ENCODE assay signal across 8 cellular contexts in the genomic region with DNA sequence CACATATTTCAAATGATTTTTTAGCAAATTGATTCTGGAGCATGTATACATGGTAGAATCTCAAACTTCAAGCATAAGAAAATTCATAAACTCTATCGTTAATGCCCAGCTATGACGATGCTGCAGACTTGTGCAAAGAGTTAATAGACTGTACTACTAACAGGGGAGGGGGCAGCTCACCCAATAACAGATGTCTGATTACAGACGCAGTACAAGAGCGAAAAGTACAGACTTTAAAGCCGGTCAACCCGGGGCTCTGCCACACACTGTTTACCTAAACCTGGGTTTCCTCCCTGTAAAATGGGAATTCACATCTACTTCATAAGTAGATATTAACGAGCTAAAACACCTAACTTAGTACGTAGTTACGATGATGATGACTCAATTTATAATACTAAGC. TPM values are rescaled to one million over a fixed set of nuclear protein-coding genes. Genes with fewer than 3 reads are reported as not detected.
DNase-seq lines count a peak whose midpoint lies in the region; ATAC-seq, FAIRE-seq and TF ChIP-seq lines count a peak whose summit lies in the region.

No MANE protein-coding gene starts in this region.

- H3K27ac ChIP-seq in kidney (ENCODE audit: low read depth in 2 of 2, low read length in 2 of 2) (no peak overlapping the region), tibial artery (peak overlapping the region; percentile 88 to 93)

- no peaks in the 10 kb centered on the region for H3K9me3 Mint-ChIP-seq in activated CD8-positive, alpha-beta memory T cell treated with anti-CD3 and anti-CD28 coated beads, Interleukin-2, amount 10 ng/mL, durations not matched to agents 7 days and 5 days (ENCODE audit: low read depth)
- H3K9me3 Mint-ChIP-seq in activated naive CD8-positive, alpha-beta T cell (ENCODE audit: low read depth): no peaks in the 10 kb centered on the region

- H3K27me3 ChIP-seq in tibial artery: no peaks in the 10 kb centered on the region

- intact Hi-C loops in kidney (cut with DNase I) (no loop called here), tibial artery (cut with DNase I; ENCODE audit: low total_unique reads) (loop anchor here (5.0 to 10.0 kb wide), 4 partner anchors 61 to 521 kb away; a partner anchor contains a TSS)

- no peaks in the 10 kb centered on the region for H3K9me3 ChIP-seq in kidney (ENCODE audit: control insufficient read depth in 1 of 2, low read length in 2 of 2)
- H3K9me3 ChIP-seq in tibial artery: no peaks in the 10 kb centered on the region

- H3K4me1 ChIP-seq in kidney (ENCODE audit: control insufficient read depth in 1 of 2, insufficient read depth in 1 of 2, low read depth in 1 of 2, low read length in 2 of 2) (peaks cover 10 to 13% of the 10 kb centered on the region in 2 donors), tibial artery (peaks cover 0 to 54% (median 35%) of the 10 kb centered on the region in 4 donors)

- CTCF ChIA-PET in activated CD8-positive, alpha-beta memory T cell treated with anti-CD3 and anti-CD28 coated beads, Interleukin-2, amount 10 ng/mL, durations not matched to agents 7 days and 5 days (lab: Charles Lee): interaction anchor here (0.9 to 1.6 kb wide), 3 partner anchors 10 to 12 kb away, joined by 3 to 9 read pairs (median 4); no protein-coding TSS in a partner anchor

- peaks cover 7% of the 10 kb centered on the region for H3K36me3 Mint-ChIP-seq in activated CD8-positive, alpha-beta memory T cell treated with anti-CD3 and anti-CD28 coated beads, Interleukin-2, amount 10 ng/mL, durations not matched to agents 7 days and 5 days
- H3K36me3 Mint-ChIP-seq in activated naive CD8-positive, alpha-beta T cell: peaks cover 5% of the 10 kb centered on the region

- DNase-seq in activated CD8-positive, alpha-beta memory T cell treated with anti-CD3 and anti-CD28 coated beads, Interleukin-2, amount 10 ng/mL, durations not matched to agents 7 days and 5 days: no peak
- no peak for DNase-seq in activated CD8-positive, alpha-beta memory T cell treated with anti-CD3 and anti-CD28 coated beads for 24 hours
- DNase-seq in kidney (no peak), tibial artery (no peak)

- H3K36me3 ChIP-seq in kidney (ENCODE audit: control insufficient read depth in 1 of 2, insufficient read depth in 2 of 2, low read length in 2 of 2): no peaks in the 10 kb centered on the region
- H3K36me3 ChIP-seq in tibial artery: no peaks in the 10 kb centered on the region

- no peak for ATAC-seq in activated CD8-positive, alpha-beta memory T cell treated with anti-CD3 and anti-CD28 coated beads, Interleukin-2, amount 10 ng/mL, durations not matched to agents 7 days and 5 days
- no peak for ATAC-seq in HG03521 (IDR thresholded peaks at IDR 0.05; ENCODE audit: unreplicated experiment)
- no peak for ATAC-seq in HG03342 (IDR thresholded peaks at IDR 0.05; ENCODE audit: unreplicated experiment)
- no peak for ATAC-seq in HG03045 (IDR thresholded peaks at IDR 0.05; ENCODE audit: unreplicated experiment)

- peak overlapping the region; percentile 99 for H3K4me3 Mint-ChIP-seq in activated CD8-positive, alpha-beta memory T cell treated with anti-CD3 and anti-CD28 coated beads, Interleukin-2, amount 10 ng/mL, durations not matched to agents 7 days and 5 days
- peak overlapping the region; percentile 99 for H3K4me3 Mint-ChIP-seq in activated naive CD8-positive, alpha-beta T cell

- H3K4me3 ChIP-seq in kidney (ENCODE audit: low read length in 2 of 2): peak overlapping the region; percentile 97 to 98
- H3K4me3 ChIP-seq in tibial artery: peak overlapping the region; percentile 85 to 89

- H3K4me1 Mint-ChIP-seq in activated CD8-positive, alpha-beta memory T cell treated with anti-CD3 and anti-CD28 coated beads, Interleukin-2, amount 10 ng/mL, durations not matched to agents 7 days and 5 days: peaks cover 35% of the 10 kb centered on the region
- H3K4me1 Mint-ChIP-seq in activated naive CD8-positive, alpha-beta T cell (ENCODE audit: low read depth): peaks cover 58% of the 10 kb centered on the region

- H3K9ac ChIP-seq in kidney (ENCODE audit: low read length in 2 of 2): peak overlapping the region; percentile 88 to 90

- no peak for FAIRE-seq in kidney (lab: Jason Lieb, UNC)

- TF ChIP-seq CTCF in kidney (IDR thresholded peaks at IDR 0.05; ENCODE audit: borderline replicate concordance, extremely low read depth, insufficient read depth): no peak
- no peak for TF ChIP-seq CTCF in tibial artery (IDR thresholded peaks at IDR 0.05)

- H3K27me3 Mint-ChIP-seq in activated CD8-positive, alpha-beta memory T cell treated with anti-CD3 and anti-CD28 coated beads, Interleukin-2, amount 10 ng/mL, durations not matched to agents 7 days and 5 days: no peaks in the 10 kb centered on the region
- H3K27me3 Mint-ChIP-seq in activated naive CD8-positive, alpha-beta T cell: no peaks in the 10 kb centered on the region

- H3K27ac Mint-ChIP-seq in activated CD8-positive, alpha-beta memory T cell treated with anti-CD3 and anti-CD28 coated beads, Interleukin-2, amount 10 ng/mL, durations not matched to agents 7 days and 5 days: peak overlapping the region; percentile 96
- H3K27ac Mint-ChIP-seq in activated naive CD8-positive, alpha-beta T cell: peak overlapping the region; percentile 100

RNA-seq across cellular contexts. Expression of a gene that starts 0.7 kb away (rescaled TPM):
- total RNA-seq in activated CD8-positive, alpha-beta memory T cell treated with anti-CD3 and anti-CD28 coated beads, Interleukin-2, amount 10 ng/mL, durations not matched to agents 7 days and 5 days: 10 to 100 TPM in 1 of 2 experiments, 1 to 10 TPM in 1; 9.9 to 10.3 TPM
- 15.2 TPM for total RNA-seq in kidney
- 4.4 TPM for polyA plus RNA-seq in kidney (ENCODE audit: insufficient read depth, low read depth, low replicate concordance)

RNA-seq across cellular contexts. Expression of a gene that starts 1.3 kb away (rescaled TPM):
- total RNA-seq in activated CD8-positive, alpha-beta memory T cell treated with anti-CD3 and anti-CD28 coated beads, Interleukin-2, amount 10 ng/mL, durations not matched to agents 7 days and 5 days: 1 to 10 TPM; 3.9 to 5.9 TPM
- 2.5 TPM for total RNA-seq in kidney
- 2.5 TPM for polyA plus RNA-seq in kidney (ENCODE audit: insufficient read depth, low read depth, low replicate concordance)

RNA-seq across cellular contexts. Expression of a gene that starts 1.3 kb away (rescaled TPM):
- total RNA-seq in activated CD8-positive, alpha-beta memory T cell treated with anti-CD3 and anti-CD28 coated beads, Interleukin-2, amount 10 ng/mL, durations not matched to agents 7 days and 5 days: 10 to 100 TPM; 18.5 to 23.4 TPM
- 24.3 TPM for total RNA-seq in kidney
- 22.0 TPM for polyA plus RNA-seq in kidney (ENCODE audit: insufficient read depth, low read depth, low replicate concordance)

Comparison
In these comparisons a context has a peak if more than half of its experiments do, and no peak if none do; other contexts are left out.
1. H3K27ac ChIP-seq: peak in tibial artery (2 of 2); none in kidney (0 of 2).